In genomic region chr6:18503588-18504231, GRCh38 we compare ENCODE assay signal across 8 cellular contexts.
A peak's percentile ranks its signal among the peaks of the same experiment; 100 is the strongest.
DNase-seq lines count a peak whose midpoint lies in the region; ATAC-seq and TF ChIP-seq lines count a peak whose summit lies in the region.

No MANE protein-coding gene starts in this region.

- H3K36me3 Mint-ChIP-seq in CD4-positive, alpha-beta memory T cell, result no peaks in the 10 kb centered on the region

- H3K4me1 ChIP-seq in CD4-positive, alpha-beta memory T cell (ENCODE audit: insufficient read depth, low read length), result no peaks in the 10 kb centered on the region
- H3K4me1 ChIP-seq in transverse colon, result peaks cover 0 to 3% (median 1%) of the 10 kb centered on the region in 4 donors

- CTCF ChIA-PET in CD4-positive, alpha-beta memory T cell (lab: Charles Lee; ENCODE audit: partially characterized antibody), result interaction anchor here (0.8 to 9.7 kb wide), 12 partner anchors 8 to 180 kb away, joined by 3 to 254 read pairs (median 6); partner anchors contain the start of gene RNF144B

- peak in 4 of 5 donors; percentile 37 to 39 (median 38) for DNase-seq in CD4-positive, alpha-beta memory T cell
- DNase-seq in NCI-H2081 treated with DMSO at 0.1 percent for 48 hours (lab: John Stamatoyannopoulos, UW) (peak; percentile 57), UCSD-AML1 (lab: John Stamatoyannopoulos, UW; ENCODE audit: unreplicated experiment) (peak; percentile 12), epithelial cell of prostate (ENCODE audit: low read depth, low spot score) (no peak), mucosa of gallbladder (ENCODE audit: low spot score) (peak; percentile 69), transverse colon (peak; percentile 50)

- H3K27me3 Mint-ChIP-seq in CD4-positive, alpha-beta memory T cell, result peaks cover 0 to 2% of the 10 kb centered on the region in 2 donors

- intact Hi-C loops in CD4-positive, alpha-beta memory T cell (cut with micrococcal nuclease), result loop anchor here (1.0 kb wide), 2 partner anchors 179 to 239 kb away; partner anchors contain the start of gene DEK
- intact Hi-C loops in transverse colon (cut with DNase I; ENCODE audit: low total_unique reads), result loop anchor here (1.0 kb wide), 1 partner anchor 179 kb away; no protein-coding TSS in a partner anchor

- no peaks in the 10 kb centered on the region for H3K36me3 ChIP-seq in CD4-positive, alpha-beta memory T cell (ENCODE audit: insufficient read depth, low read length)
- no peaks in the 10 kb centered on the region for H3K36me3 ChIP-seq in transverse colon

- H3K9me3 Mint-ChIP-seq in CD4-positive, alpha-beta memory T cell, result no peaks in the 10 kb centered on the region

- H3K4me3 ChIP-seq in CD4-positive, alpha-beta memory T cell (ENCODE audit: low read length in 2 of 2), result no peak overlapping the region
- peak overlapping the region in 3 of 4 donors; percentile 11 to 37 (median 24) for H3K4me3 ChIP-seq in transverse colon

- H3K4me1 Mint-ChIP-seq in CD4-positive, alpha-beta memory T cell, result peaks cover 0 to 3% (median 0%) of the 10 kb centered on the region in 4 donors

- peak; percentile 76 to 89 (median 85) for TF ChIP-seq CTCF in transverse colon (IDR thresholded peaks at IDR 0.05)

- no peak overlapping the region for H3K27ac ChIP-seq in CD4-positive, alpha-beta memory T cell (ENCODE audit: low read depth, low read length)
- H3K27ac ChIP-seq in epithelial cell of prostate (peak overlapping the region; percentile 61), transverse colon (peak overlapping the region; percentile 15 to 33 (median 28))

- no peaks in the 10 kb centered on the region for H3K9me3 ChIP-seq in CD4-positive, alpha-beta memory T cell (ENCODE audit: control insufficient read depth in 1 of 2, low read length in 2 of 2)
- H3K9me3 ChIP-seq in transverse colon, result no peaks in the 10 kb centered on the region

- ATAC-seq in GM18861 (IDR thresholded peaks at IDR 0.05; ENCODE audit: unreplicated experiment) (peak; percentile 51), HG03045 (IDR thresholded peaks at IDR 0.05; ENCODE audit: unreplicated experiment) (peak; percentile 75)

- peak overlapping the region in 3 of 8 donors; percentile 6 to 52 (median 32) for H3K4me3 Mint-ChIP-seq in CD4-positive, alpha-beta memory T cell

- POLR2A ChIA-PET in CD4-positive, alpha-beta memory T cell (lab: Charles Lee; ENCODE audit: partially characterized antibody), result no interaction called here

- TF ChIP-seq POLR2A in transverse colon (IDR thresholded peaks at IDR 0.05), result no peak

- TF ChIP-seq EP300 in transverse colon (IDR thresholded peaks at IDR 0.05; ENCODE audit: low read depth), result no peak

- H3K27ac Mint-ChIP-seq in CD4-positive, alpha-beta memory T cell, result no peak overlapping the region

- H3K27me3 ChIP-seq in CD4-positive, alpha-beta memory T cell (ENCODE audit: insufficient read depth, low read length), result no peaks in the 10 kb centered on the region
- H3K27me3 ChIP-seq in transverse colon, result no peaks in the 10 kb centered on the region

- WGBS in transverse colon (ENCODE audit: low coverage in 1 of 2), 2 donors, result 27 to 33% methylated on average over 10 to 11 of the region's 11 CpGs

- in situ Hi-C loops in transverse colon (cut with MboI; ENCODE audit: low pct_ligation_motif_present in 1 of 4, low pct_unique_long_range_greater_than_20kb in 1 of 4, low sequenced_read_pairs in 3 of 4), result loop anchor here in 2 of 4 donors (10.0 kb wide), 2 partner anchors 169 to 179 kb away; no protein-coding TSS in a partner anchor

Comparison
In these comparisons a context has a peak if more than half of its experiments do, and no peak if none do; other contexts are left out.
1. H3K4me3 ChIP-seq: peak in transverse colon (3 of 4); none in CD4-positive, alpha-beta memory T cell (0 of 2).